In the genomic region with DNA sequence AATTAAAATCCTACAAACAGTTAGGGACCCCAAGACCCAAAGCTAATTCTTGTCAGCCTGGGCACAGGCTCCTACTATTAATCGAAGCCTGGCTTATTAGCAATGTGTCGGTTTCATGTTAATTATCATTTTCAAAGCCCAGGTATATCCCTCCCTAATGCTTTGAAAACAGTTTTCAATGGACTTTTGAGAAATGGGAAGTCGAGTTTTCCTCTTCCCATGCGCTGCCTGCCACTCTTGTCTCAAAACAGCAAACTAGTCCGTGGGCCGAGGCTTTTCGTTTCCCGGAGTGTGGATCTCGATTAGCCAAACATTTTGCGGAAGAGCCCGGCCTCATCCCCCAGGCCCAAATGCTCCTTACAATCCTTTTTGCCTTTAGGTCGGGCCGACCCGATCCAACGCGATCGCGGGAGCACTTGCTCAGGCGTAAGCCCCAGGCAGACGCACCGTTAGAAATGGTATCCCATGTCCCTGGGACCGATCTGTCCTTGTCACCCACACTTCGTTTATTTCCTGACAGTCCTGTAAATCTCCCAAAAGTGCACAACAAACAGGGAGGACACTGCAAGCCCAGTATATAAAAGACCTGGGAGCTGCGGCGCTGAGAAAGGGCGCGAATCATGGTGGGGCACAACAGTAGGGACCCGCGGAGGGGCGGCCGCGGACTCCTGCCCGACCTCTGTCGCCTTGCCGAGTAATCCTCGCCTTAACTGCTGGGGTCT, we compare ENCODE assay signal across 23 cellular contexts. TPM values are rescaled to one million over a fixed set of nuclear protein-coding genes. Genes with fewer than 3 reads are reported as not detected.
DNase-seq lines count a peak whose midpoint lies in the region; ATAC-seq and TF ChIP-seq lines count a peak whose summit lies in the region.
"Had no signal": no experiment of that assay in that cellular context is flagged by ENCODE, and none has a peak within 500 bp of the region (broad histone marks: within the 10 kb centered on the region; RNA-seq: fewer than 3 reads in every experiment).

No MANE protein-coding gene starts in this region.

- H3K27ac ChIP-seq in SK-N-SH (ENCODE audit: low read depth in 2 of 2, low read length in 1 of 2): no peak overlapping the region
- no peak overlapping the region for H3K27ac ChIP-seq in hepatocyte
- no peak overlapping the region for H3K27ac ChIP-seq in tibial nerve
- H3K27ac ChIP-seq: BLaER1, prostate gland, upper lobe of left lung, VCaP had no signal

- H2AFZ ChIP-seq in SK-N-SH (ENCODE audit: low read depth): no peak overlapping the region
- peak overlapping the region; percentile 52 for H2AFZ ChIP-seq in hepatocyte

- no peak for TF ChIP-seq RAD21 in SK-N-SH (IDR thresholded peaks at IDR 0.05; ENCODE audit: low read length)

- H3K9ac ChIP-seq in SK-N-SH: no peak overlapping the region
- H3K9ac ChIP-seq: BLaER1 had no signal

- H3K27me3 Mint-ChIP-seq in type B pancreatic cell: peaks cover 95% of the 10 kb centered on the region

- peaks cover 3% of the 10 kb centered on the region for H3K36me3 Mint-ChIP-seq in type B pancreatic cell

- POLR2A ChIA-PET in SK-N-SH (lab: Yijun Ruan, JAX): no interaction called here

- H3K9me3 Mint-ChIP-seq in type B pancreatic cell: no peaks in the 10 kb centered on the region
- H3K9me3 Mint-ChIP-seq: activated CD8-positive, alpha-beta T cell treated with anti-CD3 and anti-CD28 coated beads for 36 hours; activated T-helper 2 cell treated with anti-CD3 and anti-CD28 coated beads, Interferon-gamma antibody, Interleukin-2, Interleukin-4, amounts not matched to agents 10 μg/mL and 5 μg/mL and 100 μg/mL, durations not matched to agents 14 hours and 24 hours and 36 hours; effector memory CD8-positive, alpha-beta T cell had no signal

- no peak overlapping the region for H3K4me3 Mint-ChIP-seq in type B pancreatic cell

- H3K9me2 ChIP-seq in SK-N-SH (no peaks in the 10 kb centered on the region), hepatocyte (replicated peaks; ENCODE audit: insufficient read depth) (no peaks in the 10 kb centered on the region)

- H3K9me3 ChIP-seq in SK-N-SH (no peaks in the 10 kb centered on the region), hepatocyte (ENCODE audit: low read depth) (no peaks in the 10 kb centered on the region), tibial nerve (peaks cover 0 to 4% (median 0%) of the 10 kb centered on the region in 4 donors)
- H3K9me3 ChIP-seq: HAP-1, prostate gland, upper lobe of left lung had no signal

- peaks cover 3% of the 10 kb centered on the region for H3K4me1 Mint-ChIP-seq in type B pancreatic cell (ENCODE audit: unreplicated experiment)

- no peak for TF ChIP-seq POLR2A in tibial nerve (IDR thresholded peaks at IDR 0.05)

- CTCF ChIA-PET in SK-N-SH (lab: Yijun Ruan, JAX): interaction anchor here (1.3 to 4.8 kb wide), 2 partner anchors 51 to 160 kb away, joined by 4 to 17 read pairs; no protein-coding TSS in a partner anchor

- H3K36me3 ChIP-seq in SK-N-SH (replicated peaks in 1 of 2; ENCODE audit: control insufficient read depth in 1 of 2, insufficient read depth in 2 of 2, low read length in 1 of 2) (no peaks in the 10 kb centered on the region), hepatocyte (replicated peaks; ENCODE audit: insufficient read depth, low read depth) (no peaks in the 10 kb centered on the region), tibial nerve (no peaks in the 10 kb centered on the region)
- H3K36me3 ChIP-seq: BLaER1, HAP-1, prostate gland, upper lobe of left lung had no signal

- H3K4me2 ChIP-seq in SK-N-SH (0 out of 2 replicates have a peak overlapping the region, but pooled peaks have one; percentile 15), hepatocyte (peak overlapping the region; percentile 52)
- H3K4me2 ChIP-seq: BLaER1 had no signal

- H3K4me1 ChIP-seq in SK-N-SH (ENCODE audit: control insufficient read depth in 1 of 2, insufficient read depth in 2 of 2, low read depth in 1 of 2, low read length in 1 of 2) (peaks cover 3 to 22% of the 10 kb centered on the region in 2 experiments; a peak in 1 of 4 replicates), hepatocyte (ENCODE audit: insufficient read depth) (peaks cover 7% of the 10 kb centered on the region), tibial nerve (peaks cover 0 to 67% (median 17%) of the 10 kb centered on the region in 4 donors)
- H3K4me1 ChIP-seq: HAP-1, prostate gland had no signal

- TF ChIP-seq EP300 in SK-N-SH (IDR thresholded peaks at IDR 0.05; ENCODE audit: borderline replicate concordance in 1 of 2, low read depth in 1 of 2, low read length in 1 of 2): no peak
- no peak for TF ChIP-seq EP300 in tibial nerve (IDR thresholded peaks at IDR 0.05)

- H3K79me2 ChIP-seq in SK-N-SH (ENCODE audit: insufficient read depth) (no peaks in the 10 kb centered on the region), hepatocyte (no peaks in the 10 kb centered on the region)

- peak overlapping the region in 1 of 2 experiments; percentile 6; a peak in 1 of 4 replicates for H3K4me3 ChIP-seq in SK-N-SH (ENCODE audit: low read depth in 2 of 2, low read length in 1 of 2)
- peak overlapping the region; percentile 74 for H3K4me3 ChIP-seq in Jurkat, Clone E6-1 (ENCODE audit: low read length)
- no peak overlapping the region for H3K4me3 ChIP-seq in hepatocyte
- H3K4me3 ChIP-seq in tibial nerve: peak overlapping the region in 1 of 4 donors; percentile 11
- H3K4me3 ChIP-seq: BLaER1, HAP-1, prostate gland, upper lobe of left lung had no signal

- H4K20me1 ChIP-seq in SK-N-SH (ENCODE audit: insufficient read depth): no peaks in the 10 kb centered on the region
- H4K20me1 ChIP-seq in hepatocyte (ENCODE audit: insufficient read depth, poor library complexity, severe bottlenecking): peaks cover 4% of the 10 kb centered on the region
- H4K20me1 ChIP-seq: BLaER1 had no signal

- no peak for DNase-seq in SK-N-SH
- DNase-seq in Jurkat, Clone E6-1 (ENCODE audit: low read depth, low spot score): no peak
- DNase-seq in hepatocyte (ENCODE audit: low spot score): no peak
- DNase-seq in retina: peak; percentile 80
- no peak for DNase-seq in type B pancreatic cell (ENCODE audit: extremely low spot score, unreplicated experiment)
- DNase-seq in NK-92 treated with Interleukin-12 subunit alpha and Interleukin-12 subunit beta, amount 100 ng/mL, for 24 hours (lab: John Stamatoyannopoulos, UW): no peak
- no peak for DNase-seq in tibial nerve (ENCODE audit: low spot score in 2 of 2)
- DNase-seq: 8988T; activated CD8-positive, alpha-beta T cell treated with anti-CD3 and anti-CD28 coated beads for 36 hours; amniotic stem cell; DMS153; effector memory CD8-positive, alpha-beta T cell; NCI-H1436 treated with DMSO at 0.1 percent for 48 hours; NCI-H226; RPMI8226 had no signal

- no peak overlapping the region for H3K27ac Mint-ChIP-seq in type B pancreatic cell
- H3K27ac Mint-ChIP-seq: activated CD8-positive, alpha-beta T cell treated with anti-CD3 and anti-CD28 coated beads for 36 hours; activated T-helper 2 cell treated with anti-CD3 and anti-CD28 coated beads, Interferon-gamma antibody, Interleukin-2, Interleukin-4, amounts not matched to agents 10 μg/mL and 5 μg/mL and 100 μg/mL, durations not matched to agents 14 hours and 24 hours and 36 hours; effector memory CD8-positive, alpha-beta T cell had no signal

- no peak for ATAC-seq in SK-N-SH treated with all-trans-retinoic acid at 6 μM for 48 hours
- ATAC-seq: activated CD8-positive, alpha-beta T cell treated with anti-CD3 and anti-CD28 coated beads for 36 hours; effector memory CD8-positive, alpha-beta T cell had no signal

- TF ChIP-seq CTCF in SK-N-SH (IDR thresholded peaks at IDR 0.05): no peak
- no peak for TF ChIP-seq CTCF in hepatocyte (IDR thresholded peaks at IDR 0.05; ENCODE audit: poor library complexity)
- TF ChIP-seq CTCF in type B pancreatic cell (conservative IDR thresholded peaks at IDR 0.05): no peak
- no peak for TF ChIP-seq CTCF in tibial nerve (IDR thresholded peaks at IDR 0.05)

- no peaks in the 10 kb centered on the region for H3F3A ChIP-seq in SK-N-SH (replicated peaks; ENCODE audit: insufficient read depth)

- H3K27me3 ChIP-seq in SK-N-SH (ENCODE audit: insufficient read depth): peaks cover 92% of the 10 kb centered on the region
- peaks cover 100% of the 10 kb centered on the region for H3K27me3 ChIP-seq in hepatocyte
- peaks cover 0 to 100% of the 10 kb centered on the region in 2 donors for H3K27me3 ChIP-seq in tibial nerve
- H3K27me3 ChIP-seq: BLaER1 had no signal

- WGBS in SK-N-SH (ENCODE audit: low lambda C conversion rate): 20% methylated on average over 22 of the region's 36 CpGs
- 3% methylated on average over 36 of the region's 36 CpGs for WGBS in hepatocyte (ENCODE audit: low lambda C conversion rate, missing lambda C conversion rate)
- WGBS in tibial nerve, 2 donors: 11 to 15% methylated on average over 36 of the region's 36 CpGs

TF ChIP-seq in SK-N-SH, 30 proteins besides CTCF, POLR2A, EP300 and RAD21 (continues in another document):
- TF ChIP-seq, protein P1, sequence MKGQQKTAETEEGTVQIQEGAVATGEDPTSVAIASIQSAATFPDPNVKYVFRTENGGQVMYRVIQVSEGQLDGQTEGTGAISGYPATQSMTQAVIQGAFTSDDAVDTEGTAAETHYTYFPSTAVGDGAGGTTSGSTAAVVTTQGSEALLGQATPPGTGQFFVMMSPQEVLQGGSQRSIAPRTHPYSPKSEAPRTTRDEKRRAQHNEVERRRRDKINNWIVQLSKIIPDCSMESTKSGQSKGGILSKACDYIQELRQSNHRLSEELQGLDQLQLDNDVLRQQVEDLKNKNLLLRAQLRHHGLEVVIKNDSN (IDR thresholded peaks at IDR 0.05; ENCODE audit: borderline replicate concordance, low read depth): no peak

TF ChIP-seq in SK-N-SH treated with all-trans-retinoic acid at 6 μM for 48 hours, 23 proteins besides CTCF, POLR2A, EP300 and RAD21 (continues in another document):
- TF ChIP-seq GLIS3 (CRISPR knock-in tag; IDR thresholded peaks at IDR 0.05) (no peak), ZC3H10 (CRISPR knock-in tag; IDR thresholded peaks at IDR 0.05) (no peak)

RNA-seq across cellular contexts. Expression of a gene that starts 1.5 kb away (rescaled TPM):
- polyA plus RNA-seq in SK-N-SH (2012; rRNA removed) (not detected in 2 replicates), hepatocyte (not detected in 2 replicates)
- polyA plus RNA-seq in SK-N-SH (2012; cell fraction: cytosol; rRNA removed): 0.01 TPM in 1 of 2 replicates, not detected in the other
- not detected in 2 replicates for polyA plus RNA-seq in SK-N-SH (2012; cell fraction: nucleus; rRNA removed)
- 14.8 TPM for polyA plus RNA-seq in Jurkat, Clone E6-1 (2012; ENCODE audit: insufficient read depth, insufficient read length)
- total RNA-seq in hepatocyte (not detected in 2 replicates), type B pancreatic cell (ENCODE audit: low replicate concordance) (not detected in 2 replicates), tibial nerve (not detected)
- total RNA-seq: activated CD8-positive, alpha-beta T cell treated with anti-CD3 and anti-CD28 coated beads for 36 hours; activated T-helper 2 cell treated with anti-CD3 and anti-CD28 coated beads, Interferon-gamma antibody, Interleukin-2, Interleukin-4, amounts not matched to agents 10 μg/mL and 5 μg/mL and 100 μg/mL, durations not matched to agents 14 hours and 24 hours and 36 hours; liver; upper lobe of left lung had no signal
- polyA plus RNA-seq: liver had no signal

RNA-seq across cellular contexts. Expression of a gene that starts 24.6 kb away (rescaled TPM):
- polyA plus RNA-seq in SK-N-SH (2012; rRNA removed) (0.13 and 0.18 TPM in 2 replicates), hepatocyte (0.45 TPM in 1 of 2 replicates, not detected in the other)
- polyA plus RNA-seq in SK-N-SH (2012; cell fraction: cytosol; rRNA removed): 0.54 TPM in 2 replicates
- 0.27 and 0.70 TPM in 2 replicates for polyA plus RNA-seq in SK-N-SH (2012; cell fraction: nucleus; rRNA removed)
- 11.4 TPM for polyA plus RNA-seq in Jurkat, Clone E6-1 (2012; ENCODE audit: insufficient read depth, insufficient read length)
- total RNA-seq in hepatocyte (0.28 and 0.37 TPM in 2 replicates), type B pancreatic cell (ENCODE audit: low replicate concordance) (0.19 and 0.80 TPM in 2 replicates), tibial nerve (1 to 10 TPM in 1 of 4 donors, under 1 TPM in 2, not detected in 1; 0.30 to 2.0 (median 0.39) TPM)
- total RNA-seq: activated CD8-positive, alpha-beta T cell treated with anti-CD3 and anti-CD28 coated beads for 36 hours; activated T-helper 2 cell treated with anti-CD3 and anti-CD28 coated beads, Interferon-gamma antibody, Interleukin-2, Interleukin-4, amounts not matched to agents 10 μg/mL and 5 μg/mL and 100 μg/mL, durations not matched to agents 14 hours and 24 hours and 36 hours; liver had no signal
- polyA plus RNA-seq: liver had no signal
